ENCODE assay signal across 9 cellular contexts in genomic region chr11:86459682-86460460, GRCh38.
A peak's percentile ranks its signal among the peaks of the same experiment; 100 is the strongest.
DNase-seq lines count a peak whose midpoint lies in the region; ATAC-seq and TF ChIP-seq lines count a peak whose summit lies in the region.
"Had no signal": no experiment of that assay in that cellular context is flagged by ENCODE, and none has a peak within 500 bp of the region (broad histone marks: within the 10 kb centered on the region; RNA-seq: fewer than 3 reads in every experiment).

No MANE protein-coding gene starts in this region.

- CTCF ChIA-PET in activated naive CD4-positive, alpha-beta T cell treated with anti-CD3 and anti-CD28 coated beads, Interleukin-2, amount 10 ng/mL, durations not matched to agents 7 days and 5 days (lab: Charles Lee), result interaction anchor here (0.9 kb wide), 1 partner anchor 148 kb away, joined by 4 read pairs; no protein-coding TSS in a partner anchor

- no peaks in the 10 kb centered on the region for H3K4me1 Mint-ChIP-seq in activated naive CD4-positive, alpha-beta T cell treated with anti-CD3 and anti-CD28 coated beads, Interleukin-2, amount 10 ng/mL, durations not matched to agents 7 days and 5 days

- H3K4me3 Mint-ChIP-seq in activated naive CD4-positive, alpha-beta T cell treated with anti-CD3 and anti-CD28 coated beads, Interleukin-2, amount 10 ng/mL, durations not matched to agents 7 days and 5 days, result no peak overlapping the region
- H3K4me3 Mint-ChIP-seq: memory B cell had no signal

- no peak overlapping the region for H3K27ac Mint-ChIP-seq in activated naive CD4-positive, alpha-beta T cell treated with anti-CD3 and anti-CD28 coated beads, Interleukin-2, amount 10 ng/mL, durations not matched to agents 7 days and 5 days
- H3K27ac Mint-ChIP-seq: memory B cell had no signal

- H3K9me3 Mint-ChIP-seq in activated naive CD4-positive, alpha-beta T cell treated with anti-CD3 and anti-CD28 coated beads, Interleukin-2, amount 10 ng/mL, durations not matched to agents 7 days and 5 days, result no peaks in the 10 kb centered on the region
- H3K9me3 Mint-ChIP-seq: memory B cell had no signal

- no peaks in the 10 kb centered on the region for H3K27me3 ChIP-seq in MG63

- H3K27me3 Mint-ChIP-seq in activated naive CD4-positive, alpha-beta T cell treated with anti-CD3 and anti-CD28 coated beads, Interleukin-2, amount 10 ng/mL, durations not matched to agents 7 days and 5 days, result no peaks in the 10 kb centered on the region
- H3K27me3 Mint-ChIP-seq: memory B cell had no signal

- ATAC-seq in GM21515 (IDR thresholded peaks at IDR 0.05; ENCODE audit: unreplicated experiment) (no peak), GM18498 (IDR thresholded peaks at IDR 0.05; ENCODE audit: unreplicated experiment) (no peak)

- no peak overlapping the region for H3K4me3 ChIP-seq in MG63
- H3K4me3 ChIP-seq in cardiac fibroblast (replicated peaks in 1 of 2; ENCODE audit: low read depth in 2 of 2, low read length in 2 of 2), result no peak overlapping the region

- H3K9me3 ChIP-seq in MG63, result no peaks in the 10 kb centered on the region

- peak; percentile 97 for DNase-seq in A172 (ENCODE audit: low spot score)
- peak; percentile 85 for DNase-seq in MG63
- DNase-seq in cardiac fibroblast (ENCODE audit: low read depth in 2 of 2), result peak; percentile 90 to 97
- DNase-seq in lung microvascular endothelial cell (ENCODE audit: low read depth in 2 of 2), result peak; percentile 97 to 99
- DNase-seq in putamen (ENCODE audit: low spot score), result no peak
- DNase-seq in activated naive CD4-positive, alpha-beta T cell treated with anti-CD3 and anti-CD28 coated beads, Interleukin-2, amount 10 ng/mL, durations not matched to agents 7 days and 5 days, result no peak

- no peaks in the 10 kb centered on the region for H3K36me3 ChIP-seq in MG63

- no peaks in the 10 kb centered on the region for H3K36me3 Mint-ChIP-seq in activated naive CD4-positive, alpha-beta T cell treated with anti-CD3 and anti-CD28 coated beads, Interleukin-2, amount 10 ng/mL, durations not matched to agents 7 days and 5 days
- H3K36me3 Mint-ChIP-seq: memory B cell had no signal

- no peak for TF ChIP-seq CTCF in cardiac fibroblast (IDR thresholded peaks at IDR 0.05; ENCODE audit: low read depth, low read length)

Comparison
In these comparisons a context has a peak if more than half of its experiments do, and no peak if none do; other contexts are left out.
1. DNase-seq: peak in A172 (single experiment), MG63 (single experiment), cardiac fibroblast (2 of 2) and lung microvascular endothelial cell (2 of 2); none in putamen (single experiment) and activated naive CD4-positive, alpha-beta T cell treated with anti-CD3 and anti-CD28 coated beads, Interleukin-2, amount 10 ng/mL, durations not matched to agents 7 days and 5 days (single experiment).